Comparison of ENCODE assay signal across 9 cellular contexts in genomic region chr14:36941783-36942521, GRCh38.
A peak's percentile ranks its signal among the peaks of the same experiment; 100 is the strongest.
DNase-seq lines count a peak whose midpoint lies in the region; ATAC-seq, FAIRE-seq and TF ChIP-seq lines count a peak whose summit lies in the region.
"Had no signal": no experiment of that assay in that cellular context is flagged by ENCODE, and none has a peak within 500 bp of the region (broad histone marks: within the 10 kb centered on the region; RNA-seq: fewer than 3 reads in every experiment).

No MANE protein-coding gene starts in this region.

- in situ Hi-C loops in T47D (cut with HindIII; ENCODE audit: low pct_unique_long_range_greater_than_20kb, low sequenced_read_pairs): no loop called here

- POLR2A ChIA-PET in AG04449 (lab: Yijun Ruan, JAX): no interaction called here

- FAIRE-seq in islet of Langerhans (lab: Jason Lieb, UNC): peak; percentile 96

- CTCF ChIA-PET in AG04449 (lab: Yijun Ruan, JAX): interaction anchor here (0.6 to 5.1 kb wide), 37 partner anchors 9 to 860 kb away, joined by 3 to 47 read pairs (median 5); no protein-coding TSS in a partner anchor

- H3K4me3 ChIP-seq in AG04449 (ENCODE audit: low read depth, low read length): no peak overlapping the region
- H3K4me3 ChIP-seq: skin epidermis had no signal

- no peak overlapping the region for H3K4me3 Mint-ChIP-seq in T-helper 2 cell treated with Interferon-gamma antibody and Interleukin-4, amounts not matched to agents 5 μg/mL and 100 μg/mL, for 36 hours

- H3K27me3 Mint-ChIP-seq in T-helper 2 cell treated with Interferon-gamma antibody and Interleukin-4, amounts not matched to agents 5 μg/mL and 100 μg/mL, for 36 hours (ENCODE audit: low read depth): no peaks in the 10 kb centered on the region

- no peaks in the 10 kb centered on the region for H3K36me3 Mint-ChIP-seq in T-helper 2 cell treated with Interferon-gamma antibody and Interleukin-4, amounts not matched to agents 5 μg/mL and 100 μg/mL, for 36 hours (ENCODE audit: low read depth)

- no peaks in the 10 kb centered on the region for H3K4me1 Mint-ChIP-seq in T-helper 2 cell treated with Interferon-gamma antibody and Interleukin-4, amounts not matched to agents 5 μg/mL and 100 μg/mL, for 36 hours (ENCODE audit: low read depth)

- H3K27ac Mint-ChIP-seq in T-helper 2 cell treated with Interferon-gamma antibody and Interleukin-4, amounts not matched to agents 5 μg/mL and 100 μg/mL, for 36 hours: no peak overlapping the region

- peak; percentile 79 for ATAC-seq in GM18517 (IDR thresholded peaks at IDR 0.05; ENCODE audit: unreplicated experiment)
- ATAC-seq in HG02973 (IDR thresholded peaks at IDR 0.05; ENCODE audit: unreplicated experiment): peak; percentile 95

- no peaks in the 10 kb centered on the region for H3K9me3 Mint-ChIP-seq in T-helper 2 cell treated with Interferon-gamma antibody and Interleukin-4, amounts not matched to agents 5 μg/mL and 100 μg/mL, for 36 hours

- DNase-seq in AG04449 (ENCODE audit: low read depth, low spot score): no peak
- peak; percentile 63 for DNase-seq in NCI-H1694 treated with DMSO at 0.1 percent for 48 hours (lab: John Stamatoyannopoulos, UW)
- peak; percentile 22 for DNase-seq in T-helper 2 cell treated with Interferon-gamma antibody and Interleukin-4, amounts not matched to agents 5 μg/mL and 100 μg/mL, for 36 hours (ENCODE audit: low spot score)
- peak; percentile 18 to 85 for DNase-seq in T47D (ENCODE audit: low read depth in 1 of 2, low spot score in 1 of 2)
- peak; percentile 68 for DNase-seq in stimulated activated CD4-positive, alpha-beta T cell treated with anti-CD3 and anti-CD28 coated beads, Interleukin-15, amount 100 ng/mL, for 24 hours

- peak; percentile 93 for TF ChIP-seq CTCF in AG04449 (IDR thresholded peaks at IDR 0.05; ENCODE audit: insufficient read depth, low read length, missing control alignments)
